ENCODE assay signal across 1 cellular context in genomic region chr6:154127638-154128037, GRCh38.
TF ChIP-seq lines count a peak whose summit lies in the region.

No MANE protein-coding gene starts in this region.

TF ChIP-seq in GM23338, 12 proteins besides CTCF, POLR2A, EP300 and RAD21 (continued from another document):
- TF ChIP-seq ZNF462 (CRISPR knock-in tag; IDR thresholded peaks at IDR 0.05) (no peak), NANOG (IDR thresholded peaks at IDR 0.05; ENCODE audit: borderline replicate concordance) (no peak), EZH2phosphoT487 (IDR thresholded peaks at IDR 0.05; ENCODE audit: unreplicated experiment) (no peak), ZNF114 (CRISPR knock-in tag; IDR thresholded peaks at IDR 0.05) (no peak), ZNF331 (CRISPR knock-in tag; IDR thresholded peaks at IDR 0.05; ENCODE audit: low read depth) (no peak), POLR2AphosphoS5 (IDR thresholded peaks at IDR 0.05; ENCODE audit: low read depth) (no peak), EZH2 (IDR thresholded peaks at IDR 0.05; ENCODE audit: low read depth, unreplicated experiment) (no peak)
TF ChIP-seq in GM23338: peak in this region for 0.
